Comparison of ENCODE assay signal across 8 cellular contexts in the genomic region with DNA sequence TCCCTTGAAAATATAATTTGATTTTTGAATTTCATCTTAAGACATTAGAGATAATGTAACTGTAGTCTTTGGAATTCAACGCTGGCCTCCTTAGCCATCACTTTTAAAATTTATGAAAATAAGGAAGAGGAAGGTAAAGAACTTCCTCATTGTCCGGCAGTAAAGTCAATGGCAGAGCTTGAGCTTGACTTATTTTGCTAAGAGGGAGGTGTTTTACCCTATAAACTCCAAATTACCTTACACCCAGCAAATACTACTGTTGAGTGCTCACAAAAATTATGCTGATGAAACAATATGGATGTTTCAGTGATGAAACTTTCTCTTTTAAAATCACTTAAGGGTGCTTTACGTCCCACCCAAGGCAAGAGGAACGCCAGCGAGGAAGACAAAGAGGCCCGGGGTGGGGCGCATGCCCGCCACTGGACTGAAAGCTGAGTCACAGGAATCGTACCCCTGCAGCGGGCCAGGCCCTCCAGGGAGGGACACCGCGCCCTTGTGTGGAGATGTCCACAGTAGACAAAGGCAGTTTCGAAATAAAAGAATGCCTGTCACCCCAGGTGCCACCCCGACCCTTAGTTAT. TPM values are rescaled to one million over a fixed set of nuclear protein-coding genes. Genes with fewer than 3 reads are reported as not detected.
DNase-seq lines count a peak whose midpoint lies in the region; ATAC-seq and TF ChIP-seq lines count a peak whose summit lies in the region.

No MANE protein-coding gene starts in this region.

- in situ Hi-C loops in GM13977 (cut with MboI; ENCODE audit: low pct_unique_long_range_greater_than_20kb, low sequenced_read_pairs, unreplicated experiment) = no loop called here

- TF ChIP-seq CTCF in fibroblast of villous mesenchyme (IDR thresholded peaks at IDR 0.05; ENCODE audit: insufficient read depth, low read depth, low read length) (no peak), neural crest cell (conservative IDR thresholded peaks at IDR 0.05) (no peak), GM13977 (IDR thresholded peaks at IDR 0.05; ENCODE audit: extremely low read depth, insufficient read depth, missing control alignments) (no peak)

- peaks cover 28% of the 10 kb centered on the region for H3K27me3 Mint-ChIP-seq in neural crest cell (ENCODE audit: low read depth)

- peaks cover 68% of the 10 kb centered on the region for H3K4me1 Mint-ChIP-seq in neural crest cell

- peak overlapping the region; percentile 99 for H3K27ac Mint-ChIP-seq in neural crest cell (ENCODE audit: unreplicated experiment)

- H3K4me3 Mint-ChIP-seq in neural crest cell = peak overlapping the region; percentile 95

- ATAC-seq in GM21360 (IDR thresholded peaks at IDR 0.05; ENCODE audit: unreplicated experiment) (peak; percentile 9), GM19328 (IDR thresholded peaks at IDR 0.05; ENCODE audit: unreplicated experiment) (no peak)

- peaks cover 25% of the 10 kb centered on the region for H3K36me3 Mint-ChIP-seq in neural crest cell (ENCODE audit: low read depth)

- peak; percentile 79 for DNase-seq in NCI-H69 (lab: John Stamatoyannopoulos, UW)
- DNase-seq in activated gamma-delta T cell treated with Interleukin-2 at 50 U/mL for 16 hours = peak; percentile 50
- peak; percentile 75 for DNase-seq in fibroblast of villous mesenchyme (ENCODE audit: low read depth)
- DNase-seq in neural crest cell (ENCODE audit: low read depth, low spot score) = peak; percentile 38
- DNase-seq in DMS114 treated with DMSO at 0.1 percent for 48 hours (lab: John Stamatoyannopoulos, UW; ENCODE audit: unreplicated experiment) = no peak
- no peak for DNase-seq in GM13977 (ENCODE audit: low spot score)

- H3K4me3 ChIP-seq in fibroblast of villous mesenchyme (ENCODE audit: low read depth, low read length) = peak overlapping the region; percentile 90

- no peaks in the 10 kb centered on the region for H3K9me3 Mint-ChIP-seq in neural crest cell

RNA-seq across cellular contexts. Expression of a gene that starts 0.6 kb away (rescaled TPM):
- 7,483 and 8,887 TPM in 2 replicates for total RNA-seq in fibroblast of villous mesenchyme
- 2,548 and 2,664 TPM in 2 replicates for total RNA-seq in neural crest cell

Comparison
In these comparisons a context has a peak if more than half of its experiments do, and no peak if none do; other contexts are left out.
1. DNase-seq: peak in NCI-H69 (single experiment), activated gamma-delta T cell treated with Interleukin-2 at 50 U/mL for 16 hours (single experiment), fibroblast of villous mesenchyme (single experiment) and neural crest cell (single experiment); none in DMS114 treated with DMSO at 0.1 percent for 48 hours (single experiment) and GM13977 (single experiment).